1 cellular context compared by ENCODE assay signal in the genomic region with DNA sequence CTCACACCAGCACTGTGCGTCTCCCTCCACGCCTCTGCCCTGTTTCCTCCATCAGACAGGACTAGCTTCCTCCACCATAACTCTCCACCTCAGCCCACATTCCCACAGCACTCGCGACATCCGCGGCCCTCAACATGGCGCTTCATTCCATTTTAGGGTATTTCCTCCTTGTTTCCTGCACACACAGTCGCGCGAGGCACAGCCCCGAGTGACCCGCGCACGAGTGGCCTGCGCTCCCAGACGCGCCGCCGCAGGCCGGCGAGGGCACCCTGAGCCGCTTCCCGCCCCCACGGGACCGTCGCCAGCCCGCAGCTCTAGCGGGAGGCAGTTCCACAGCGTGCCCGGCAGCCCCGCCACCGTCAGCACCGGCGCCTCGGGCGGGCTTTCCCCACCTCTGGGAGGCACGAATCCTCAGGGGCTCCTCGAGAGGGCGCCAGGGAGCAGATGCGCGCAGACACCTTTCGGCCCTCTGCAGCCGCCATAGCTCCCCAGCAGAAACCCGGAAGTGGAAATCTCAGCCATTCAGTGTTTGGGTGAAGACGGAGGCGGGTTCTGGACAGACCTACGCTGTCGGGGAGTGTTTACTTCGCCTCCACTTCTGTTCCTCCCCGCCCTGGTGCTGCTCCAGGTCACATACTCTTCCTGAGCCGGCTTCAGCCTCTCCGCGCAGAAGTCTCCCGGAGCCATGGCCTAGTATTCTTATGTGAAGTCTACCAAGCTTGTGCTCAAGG.
TF ChIP-seq lines count a peak whose summit lies in the region.

No MANE protein-coding gene starts in this region.

TF ChIP-seq in HepG2, 621 proteins besides CTCF, POLR2A, EP300 and RAD21 (continued from another document and continues in another):
- TF ChIP-seq, protein P1, sequence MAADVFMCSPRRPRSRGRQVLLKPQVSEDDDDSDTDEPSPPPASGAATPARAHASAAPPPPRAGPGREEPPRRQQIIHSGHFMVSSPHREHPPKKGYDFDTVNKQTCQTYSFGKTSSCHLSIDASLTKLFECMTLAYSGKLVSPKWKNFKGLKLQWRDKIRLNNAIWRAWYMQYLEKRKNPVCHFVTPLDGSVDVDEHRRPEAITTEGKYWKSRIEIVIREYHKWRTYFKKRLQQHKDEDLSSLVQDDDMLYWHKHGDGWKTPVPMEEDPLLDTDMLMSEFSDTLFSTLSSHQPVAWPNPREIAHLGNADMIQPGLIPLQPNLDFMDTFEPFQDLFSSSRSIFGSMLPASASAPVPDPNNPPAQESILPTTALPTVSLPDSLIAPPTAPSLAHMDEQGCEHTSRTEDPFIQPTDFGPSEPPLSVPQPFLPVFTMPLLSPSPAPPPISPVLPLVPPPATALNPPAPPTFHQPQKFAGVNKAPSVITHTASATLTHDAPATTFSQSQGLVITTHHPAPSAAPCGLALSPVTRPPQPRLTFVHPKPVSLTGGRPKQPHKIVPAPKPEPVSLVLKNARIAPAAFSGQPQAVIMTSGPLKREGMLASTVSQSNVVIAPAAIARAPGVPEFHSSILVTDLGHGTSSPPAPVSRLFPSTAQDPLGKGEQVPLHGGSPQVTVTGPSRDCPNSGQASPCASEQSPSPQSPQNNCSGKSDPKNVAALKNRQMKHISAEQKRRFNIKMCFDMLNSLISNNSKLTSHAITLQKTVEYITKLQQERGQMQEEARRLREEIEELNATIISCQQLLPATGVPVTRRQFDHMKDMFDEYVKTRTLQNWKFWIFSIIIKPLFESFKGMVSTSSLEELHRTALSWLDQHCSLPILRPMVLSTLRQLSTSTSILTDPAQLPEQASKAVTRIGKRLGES (CRISPR knock-in tag; IDR thresholded peaks at IDR 0.05; ENCODE audit: borderline replicate concordance): peak; percentile 71
- TF ChIP-seq ELF1 (CRISPR knock-in tag; IDR thresholded peaks at IDR 0.05): peak; percentile 99
- TF ChIP-seq ZFP36 (IDR thresholded peaks at IDR 0.05; ENCODE audit: borderline replicate concordance, low read depth, low read length, partially characterized antibody): peak; percentile 33
- peak; percentile 46; the same call in 1 of the 2 replicates for TF ChIP-seq NCOA2 (CRISPR knock-in tag; IDR thresholded peaks at IDR 0.05)
- TF ChIP-seq SP140L (CRISPR knock-in tag; IDR thresholded peaks at IDR 0.05; ENCODE audit: borderline replicate concordance): 0 out of 2 replicates have a peak, but pooled peaks have one; percentile 32
- 0 out of 2 replicates have a peak, but pooled peaks have one; percentile 31 for TF ChIP-seq ZNF790 (CRISPR knock-in tag; IDR thresholded peaks at IDR 0.05; ENCODE audit: borderline replicate concordance)
- peak; percentile 6; the same call in 1 of the 2 replicates for TF ChIP-seq ZNF724P (CRISPR knock-in tag; IDR thresholded peaks at IDR 0.05; ENCODE audit: borderline replicate concordance)
- peak in 1 of 2 experiments; percentile 95; a peak in 3 of 4 replicates for TF ChIP-seq KLF16 (CRISPR knock-in tag; IDR thresholded peaks at IDR 0.05)
- TF ChIP-seq ZNF543 (CRISPR knock-in tag; IDR thresholded peaks at IDR 0.05): peak; percentile 99
- TF ChIP-seq GZF1 (CRISPR knock-in tag; IDR thresholded peaks at IDR 0.05): peak; percentile 79; the same call in 1 of the 2 replicates
- TF ChIP-seq, protein P2, sequence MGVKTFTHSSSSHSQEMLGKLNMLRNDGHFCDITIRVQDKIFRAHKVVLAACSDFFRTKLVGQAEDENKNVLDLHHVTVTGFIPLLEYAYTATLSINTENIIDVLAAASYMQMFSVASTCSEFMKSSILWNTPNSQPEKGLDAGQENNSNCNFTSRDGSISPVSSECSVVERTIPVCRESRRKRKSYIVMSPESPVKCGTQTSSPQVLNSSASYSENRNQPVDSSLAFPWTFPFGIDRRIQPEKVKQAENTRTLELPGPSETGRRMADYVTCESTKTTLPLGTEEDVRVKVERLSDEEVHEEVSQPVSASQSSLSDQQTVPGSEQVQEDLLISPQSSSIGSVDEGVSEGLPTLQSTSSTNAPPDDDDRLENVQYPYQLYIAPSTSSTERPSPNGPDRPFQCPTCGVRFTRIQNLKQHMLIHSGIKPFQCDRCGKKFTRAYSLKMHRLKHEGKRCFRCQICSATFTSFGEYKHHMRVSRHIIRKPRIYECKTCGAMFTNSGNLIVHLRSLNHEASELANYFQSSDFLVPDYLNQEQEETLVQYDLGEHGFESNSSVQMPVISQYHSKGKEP (CRISPR knock-in tag; IDR thresholded peaks at IDR 0.05): peak; percentile 89; the same call in 1 of the 2 replicates
- TF ChIP-seq ZNF256 (CRISPR knock-in tag; conservative IDR thresholded peaks at IDR 0.05): peak; percentile 92
- 0 out of 2 replicates have a peak, but pooled peaks have one; percentile 67 for TF ChIP-seq GPN1 (CRISPR knock-in tag; IDR thresholded peaks at IDR 0.05; ENCODE audit: borderline replicate concordance)
- TF ChIP-seq, protein P3, sequence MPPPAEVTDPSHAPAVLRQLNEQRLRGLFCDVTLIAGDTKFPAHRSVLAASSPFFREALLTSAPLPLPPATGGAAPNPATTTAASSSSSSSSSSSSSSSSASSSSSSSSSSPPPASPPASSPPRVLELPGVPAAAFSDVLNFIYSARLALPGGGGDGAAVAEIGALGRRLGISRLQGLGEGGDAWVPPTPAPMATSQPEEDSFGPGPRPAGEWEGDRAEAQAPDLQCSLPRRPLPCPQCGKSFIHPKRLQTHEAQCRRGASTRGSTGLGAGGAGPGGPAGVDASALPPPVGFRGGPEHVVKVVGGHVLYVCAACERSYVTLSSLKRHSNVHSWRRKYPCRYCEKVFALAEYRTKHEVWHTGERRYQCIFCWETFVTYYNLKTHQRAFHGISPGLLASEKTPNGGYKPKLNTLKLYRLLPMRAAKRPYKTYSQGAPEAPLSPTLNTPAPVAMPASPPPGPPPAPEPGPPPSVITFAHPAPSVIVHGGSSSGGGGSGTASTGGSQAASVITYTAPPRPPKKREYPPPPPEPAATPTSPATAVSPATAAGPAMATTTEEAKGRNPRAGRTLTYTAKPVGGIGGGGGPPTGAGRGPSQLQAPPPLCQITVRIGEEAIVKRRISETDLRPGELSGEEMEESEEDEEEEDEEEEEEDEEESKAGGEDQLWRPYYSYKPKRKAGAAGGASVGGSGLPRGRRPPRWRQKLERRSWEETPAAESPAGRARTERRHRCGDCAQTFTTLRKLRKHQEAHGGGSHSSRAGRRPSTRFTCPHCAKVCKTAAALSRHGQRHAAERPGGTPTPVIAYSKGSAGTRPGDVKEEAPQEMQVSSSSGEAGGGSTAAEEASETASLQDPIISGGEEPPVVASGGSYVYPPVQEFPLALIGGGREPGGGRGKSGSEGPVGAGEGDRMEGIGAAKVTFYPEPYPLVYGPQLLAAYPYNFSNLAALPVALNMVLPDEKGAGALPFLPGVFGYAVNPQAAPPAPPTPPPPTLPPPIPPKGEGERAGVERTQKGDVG (CRISPR knock-in tag; IDR thresholded peaks at IDR 0.05; ENCODE audit: borderline replicate concordance): peak; percentile 70; the same call in 1 of the 2 replicates
- TF ChIP-seq GATAD1 (CRISPR knock-in tag; IDR thresholded peaks at IDR 0.05): peak; percentile 91
- TF ChIP-seq REXO4 (CRISPR knock-in tag; IDR thresholded peaks at IDR 0.05; ENCODE audit: borderline replicate concordance): peak; percentile 76; the same call in 1 of the 2 replicates
- TF ChIP-seq, protein P4, sequence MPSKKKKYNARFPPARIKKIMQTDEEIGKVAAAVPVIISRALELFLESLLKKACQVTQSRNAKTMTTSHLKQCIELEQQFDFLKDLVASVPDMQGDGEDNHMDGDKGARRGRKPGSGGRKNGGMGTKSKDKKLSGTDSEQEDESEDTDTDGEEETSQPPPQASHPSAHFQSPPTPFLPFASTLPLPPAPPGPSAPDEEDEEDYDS (CRISPR knock-in tag; IDR thresholded peaks at IDR 0.05): peak; percentile 66; the same call in 1 of the 2 replicates
- TF ChIP-seq, protein P5, sequence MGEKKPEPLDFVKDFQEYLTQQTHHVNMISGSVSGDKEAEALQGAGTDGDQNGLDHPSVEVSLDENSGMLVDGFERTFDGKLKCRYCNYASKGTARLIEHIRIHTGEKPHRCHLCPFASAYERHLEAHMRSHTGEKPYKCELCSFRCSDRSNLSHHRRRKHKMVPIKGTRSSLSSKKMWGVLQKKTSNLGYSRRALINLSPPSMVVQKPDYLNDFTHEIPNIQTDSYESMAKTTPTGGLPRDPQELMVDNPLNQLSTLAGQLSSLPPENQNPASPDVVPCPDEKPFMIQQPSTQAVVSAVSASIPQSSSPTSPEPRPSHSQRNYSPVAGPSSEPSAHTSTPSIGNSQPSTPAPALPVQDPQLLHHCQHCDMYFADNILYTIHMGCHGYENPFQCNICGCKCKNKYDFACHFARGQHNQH (CRISPR knock-in tag; IDR thresholded peaks at IDR 0.05): peak; percentile 94
- TF ChIP-seq TP53 (CRISPR knock-in tag; conservative IDR thresholded peaks at IDR 0.05): peak; percentile 87; the same call in 1 of the 2 replicates
- TF ChIP-seq SP4 (CRISPR knock-in tag; IDR thresholded peaks at IDR 0.05): peak; percentile 81
- TF ChIP-seq ZNF589 (CRISPR knock-in tag; conservative IDR thresholded peaks at IDR 0.05): peak; percentile 91
- TF ChIP-seq ZSCAN29 (CRISPR knock-in tag; conservative IDR thresholded peaks at IDR 0.05): peak; percentile 91
- peak; percentile 58 for TF ChIP-seq GABPA (IDR thresholded peaks at IDR 0.05; ENCODE audit: low read depth, low read length)
- TF ChIP-seq GABPA (CRISPR knock-in tag; IDR thresholded peaks at IDR 0.05; ENCODE audit: low read depth): peak; percentile 87
- peak; percentile 67; the same call in 1 of the 2 replicates for TF ChIP-seq ZNF292 (CRISPR knock-in tag; IDR thresholded peaks at IDR 0.05; ENCODE audit: borderline replicate concordance, low read depth)
- TF ChIP-seq, protein P6, sequence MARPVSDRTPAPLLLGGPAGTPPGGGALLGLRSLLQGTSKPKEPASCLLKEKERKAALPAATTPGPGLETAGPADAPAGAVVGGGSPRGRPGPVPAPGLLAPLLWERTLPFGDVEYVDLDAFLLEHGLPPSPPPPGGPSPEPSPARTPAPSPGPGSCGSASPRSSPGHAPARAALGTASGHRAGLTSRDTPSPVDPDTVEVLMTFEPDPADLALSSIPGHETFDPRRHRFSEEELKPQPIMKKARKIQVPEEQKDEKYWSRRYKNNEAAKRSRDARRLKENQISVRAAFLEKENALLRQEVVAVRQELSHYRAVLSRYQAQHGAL (CRISPR knock-in tag; IDR thresholded peaks at IDR 0.05; ENCODE audit: not compliant biosample characterization): peak; percentile 65
- TF ChIP-seq HNF4A (CRISPR knock-in tag; IDR thresholded peaks at IDR 0.05): peak; percentile 42; the same call in 1 of the 2 replicates
- TF ChIP-seq, protein P7, sequence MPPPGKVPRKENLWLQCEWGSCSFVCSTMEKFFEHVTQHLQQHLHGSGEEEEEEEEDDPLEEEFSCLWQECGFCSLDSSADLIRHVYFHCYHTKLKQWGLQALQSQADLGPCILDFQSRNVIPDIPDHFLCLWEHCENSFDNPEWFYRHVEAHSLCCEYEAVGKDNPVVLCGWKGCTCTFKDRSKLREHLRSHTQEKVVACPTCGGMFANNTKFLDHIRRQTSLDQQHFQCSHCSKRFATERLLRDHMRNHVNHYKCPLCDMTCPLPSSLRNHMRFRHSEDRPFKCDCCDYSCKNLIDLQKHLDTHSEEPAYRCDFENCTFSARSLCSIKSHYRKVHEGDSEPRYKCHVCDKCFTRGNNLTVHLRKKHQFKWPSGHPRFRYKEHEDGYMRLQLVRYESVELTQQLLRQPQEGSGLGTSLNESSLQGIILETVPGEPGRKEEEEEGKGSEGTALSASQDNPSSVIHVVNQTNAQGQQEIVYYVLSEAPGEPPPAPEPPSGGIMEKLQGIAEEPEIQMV (CRISPR knock-in tag; IDR thresholded peaks at IDR 0.05; ENCODE audit: low read depth): peak; percentile 90
- TF ChIP-seq SNAI1 (CRISPR knock-in tag; IDR thresholded peaks at IDR 0.05; ENCODE audit: borderline replicate concordance): peak; percentile 48; the same call in 1 of the 2 replicates
- peak; percentile 63 for TF ChIP-seq ZNF143 (CRISPR knock-in tag; IDR thresholded peaks at IDR 0.05)
- peak; percentile 96 for TF ChIP-seq ZNF101 (CRISPR knock-in tag; IDR thresholded peaks at IDR 0.05; ENCODE audit: borderline replicate concordance, low read depth)
- TF ChIP-seq KMT2B (CRISPR knock-in tag; IDR thresholded peaks at IDR 0.05): peak; percentile 98
- TF ChIP-seq, protein P8, sequence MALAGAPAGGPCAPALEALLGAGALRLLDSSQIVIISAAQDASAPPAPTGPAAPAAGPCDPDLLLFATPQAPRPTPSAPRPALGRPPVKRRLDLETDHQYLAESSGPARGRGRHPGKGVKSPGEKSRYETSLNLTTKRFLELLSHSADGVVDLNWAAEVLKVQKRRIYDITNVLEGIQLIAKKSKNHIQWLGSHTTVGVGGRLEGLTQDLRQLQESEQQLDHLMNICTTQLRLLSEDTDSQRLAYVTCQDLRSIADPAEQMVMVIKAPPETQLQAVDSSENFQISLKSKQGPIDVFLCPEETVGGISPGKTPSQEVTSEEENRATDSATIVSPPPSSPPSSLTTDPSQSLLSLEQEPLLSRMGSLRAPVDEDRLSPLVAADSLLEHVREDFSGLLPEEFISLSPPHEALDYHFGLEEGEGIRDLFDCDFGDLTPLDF (CRISPR knock-in tag; IDR thresholded peaks at IDR 0.05): peak; percentile 90
- TF ChIP-seq ZNF777 (CRISPR knock-in tag; IDR thresholded peaks at IDR 0.05): peak; percentile 84
- peak; percentile 89; the same call in 1 of the 2 replicates for TF ChIP-seq MAF1 (CRISPR knock-in tag; IDR thresholded peaks at IDR 0.05; ENCODE audit: borderline replicate concordance)
- TF ChIP-seq DR1 (CRISPR knock-in tag; IDR thresholded peaks at IDR 0.05): peak; percentile 86
- TF ChIP-seq ZNF703 (CRISPR knock-in tag; IDR thresholded peaks at IDR 0.05; ENCODE audit: borderline replicate concordance): peak; percentile 95; the same call in 1 of the 2 replicates
- peak; percentile 98 for TF ChIP-seq SALL2 (CRISPR knock-in tag; IDR thresholded peaks at IDR 0.05)
- peak; percentile 93; the same call in 1 of the 2 replicates for TF ChIP-seq ZNF788 (CRISPR knock-in tag; IDR thresholded peaks at IDR 0.05; ENCODE audit: borderline replicate concordance)
- peak; percentile 58; the same call in 1 of the 2 replicates for TF ChIP-seq ZNF225 (CRISPR knock-in tag; IDR thresholded peaks at IDR 0.05)
- TF ChIP-seq, protein P9, sequence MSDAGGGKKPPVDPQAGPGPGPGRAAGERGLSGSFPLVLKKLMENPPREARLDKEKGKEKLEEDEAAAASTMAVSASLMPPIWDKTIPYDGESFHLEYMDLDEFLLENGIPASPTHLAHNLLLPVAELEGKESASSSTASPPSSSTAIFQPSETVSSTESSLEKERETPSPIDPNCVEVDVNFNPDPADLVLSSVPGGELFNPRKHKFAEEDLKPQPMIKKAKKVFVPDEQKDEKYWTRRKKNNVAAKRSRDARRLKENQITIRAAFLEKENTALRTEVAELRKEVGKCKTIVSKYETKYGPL (CRISPR knock-in tag; IDR thresholded peaks at IDR 0.05): peak; percentile 70; the same call in 1 of the 2 replicates
- peak; percentile 100 for TF ChIP-seq RBM39 (IDR thresholded peaks at IDR 0.05; ENCODE audit: low read depth, low read length, poor library complexity, severe bottlenecking)
- TF ChIP-seq MEIS2 (CRISPR knock-in tag; IDR thresholded peaks at IDR 0.05): peak; percentile 77
- 0 out of 2 replicates have a peak, but pooled peaks have one; percentile 60 for TF ChIP-seq ZNF737 (CRISPR knock-in tag; IDR thresholded peaks at IDR 0.05; ENCODE audit: borderline replicate concordance)
- TF ChIP-seq ZNF615 (CRISPR knock-in tag; IDR thresholded peaks at IDR 0.05; ENCODE audit: borderline replicate concordance): peak; percentile 40; the same call in 1 of the 2 replicates
- TF ChIP-seq PTBP1 (IDR thresholded peaks at IDR 0.05; ENCODE audit: low read depth, low read length, poor library complexity, severe bottlenecking): peak; percentile 59
- TF ChIP-seq ZNF136 (CRISPR knock-in tag; IDR thresholded peaks at IDR 0.05; ENCODE audit: low read depth): peak; percentile 55; the same call in 1 of the 2 replicates
